Comparison of ENCODE assay signal across 20 cellular contexts in genomic region chr3:72376917-72377710, GRCh38.
DNase-seq lines count a peak whose midpoint lies in the region; TF ChIP-seq lines count a peak whose summit lies in the region.
"Had no signal": no experiment of that assay in that cellular context is flagged by ENCODE, and none has a peak within 500 bp of the region (broad histone marks: within the 10 kb centered on the region; RNA-seq: fewer than 3 reads in every experiment).

No MANE protein-coding gene starts in this region.

- DNase-seq in HL-60 (ENCODE audit: low read depth in 1 of 2, low spot score in 1 of 2): peak in 1 of 2 experiments; percentile 88
- DNase-seq in NB4 (ENCODE audit: low read depth): peak; percentile 77
- DNase-seq in dorsolateral prefrontal cortex: no peak
- no peak for DNase-seq in osteocyte (ENCODE audit: extremely low spot score, unreplicated experiment)
- DNase-seq in activated CD8-positive, alpha-beta memory T cell treated with anti-CD3 and anti-CD28 coated beads, Interleukin-2, amount 50 U/mL, for 4 hours: no peak
- DNase-seq in HCEC 1CT: no peak
- DNase-seq in dermis blood vessel endothelial cell: no peak
- DNase-seq: activated B cell treated with CpG ODN at 0.5 μM for 24 hours; activated CD8-positive, alpha-beta memory T cell treated with anti-CD3 and anti-CD28 coated beads for 24 hours; aorta; DMS 273 treated with DMSO at 0.1 percent for 48 hours; foreskin keratinocyte; GDM1; GM23248; NCI-H187 treated with DMSO at 0.1 percent for 48 hours; NCI-H510A; Right ventricle myocardium superior; stimulated activated CD4-positive, alpha-beta T cell treated with anti-CD3 and anti-CD28 coated beads, Interleukin-4, amount 100 ng/mL, for 24 hours; T-helper 1 cell had no signal

- no peaks in the 10 kb centered on the region for H3K27me3 Mint-ChIP-seq in osteocyte (ENCODE audit: unreplicated experiment)
- H3K27me3 Mint-ChIP-seq: activated B cell treated with CpG ODN at 0.5 μM for 24 hours had no signal

- TF ChIP-seq CTCF in HL-60 (IDR thresholded peaks at IDR 0.05; ENCODE audit: insufficient read depth, low read length) (no peak), NB4 (IDR thresholded peaks at IDR 0.05; ENCODE audit: low read depth, low read length) (no peak), dorsolateral prefrontal cortex (IDR thresholded peaks at IDR 0.05 in 54 of 56, conservative IDR thresholded peaks at IDR 0.05 in 2 of 56; ENCODE audit: low read depth in 1 of 56, partially characterized antibody in 56 of 56) (no peak), osteocyte (IDR thresholded peaks at IDR 0.05) (no peak)

- H3K27ac ChIP-seq in HL-60 (replicated peaks): peak overlapping the region; percentile 65
- peak overlapping the region; percentile 12 to 99 (median 94) for H3K27ac ChIP-seq in dorsolateral prefrontal cortex
- H3K27ac ChIP-seq: foreskin keratinocyte, GM23248 had no signal

- TF ChIP-seq POLR2A in NB4 (IDR thresholded peaks at IDR 0.05; ENCODE audit: extremely low read depth, insufficient read length): no peak

- intact Hi-C loops in dorsolateral prefrontal cortex (cut with DNase I): loop anchor here in 1 of 2 donors (5.0 to 10.0 kb wide), 2 partner anchors 130 to 422 kb away; no protein-coding TSS in a partner anchor

- H3K27me3 ChIP-seq in HL-60 (ENCODE audit: insufficient read depth, poor library complexity, severe bottlenecking): no peaks in the 10 kb centered on the region
- H3K27me3 ChIP-seq in dorsolateral prefrontal cortex: no peaks in the 10 kb centered on the region
- H3K27me3 ChIP-seq: foreskin keratinocyte had no signal

- peaks cover 49% of the 10 kb centered on the region for H3K4me1 Mint-ChIP-seq in osteocyte (ENCODE audit: unreplicated experiment)

- no peaks in the 10 kb centered on the region for H3K9me3 Mint-ChIP-seq in osteocyte (ENCODE audit: unreplicated experiment)
- H3K9me3 Mint-ChIP-seq: activated B cell treated with CpG ODN at 0.5 μM for 24 hours; activated T-helper 2 cell treated with anti-CD3 and anti-CD28 coated beads, Interferon-gamma antibody, Interleukin-2, Interleukin-4, amounts not matched to agents 10 μg/mL and 5 μg/mL and 100 μg/mL, durations not matched to agents 14 hours and 24 hours and 36 hours had no signal

- H3K4me3 ChIP-seq in HL-60 (replicated peaks; ENCODE audit: insufficient read depth, low read length): no peak overlapping the region
- H3K4me3 ChIP-seq in NB4 (ENCODE audit: low read depth, low read length): no peak overlapping the region
- H3K4me3 ChIP-seq in dorsolateral prefrontal cortex: peak overlapping the region in 1 of 59 donors; percentile 3
- H3K4me3 ChIP-seq: GM23248 had no signal

- no peak overlapping the region for H3K4me3 Mint-ChIP-seq in osteocyte (ENCODE audit: unreplicated experiment)
- H3K4me3 Mint-ChIP-seq: activated B cell treated with CpG ODN at 0.5 μM for 24 hours had no signal

- peaks cover 29% of the 10 kb centered on the region for H3K36me3 Mint-ChIP-seq in osteocyte (ENCODE audit: unreplicated experiment)

- H3K27ac Mint-ChIP-seq in osteocyte (ENCODE audit: unreplicated experiment): peak overlapping the region; percentile 11
- H3K27ac Mint-ChIP-seq: activated B cell treated with CpG ODN at 0.5 μM for 24 hours had no signal
